ENCODE assay signal across 14 cellular contexts in the genomic region with DNA sequence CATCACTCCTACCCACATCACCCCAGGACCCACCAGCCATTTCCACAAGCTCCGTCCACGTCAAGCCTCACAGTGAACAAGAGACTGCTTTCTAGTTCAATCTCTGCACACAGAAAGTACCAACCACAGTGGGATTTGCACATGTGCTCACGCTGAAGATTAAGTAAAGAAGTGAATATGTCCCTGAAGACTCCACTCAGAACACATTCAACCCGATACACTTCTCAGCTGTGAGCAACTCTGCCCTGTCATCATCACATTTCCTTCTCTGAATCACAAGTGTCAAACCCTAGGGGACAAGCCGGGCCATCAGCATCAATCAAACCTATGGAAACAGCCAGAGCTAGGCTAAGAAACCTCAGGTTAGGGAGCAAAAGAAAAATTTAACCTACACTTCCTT. TPM values are rescaled to one million over a fixed set of nuclear protein-coding genes. Genes with fewer than 3 reads are reported as not detected.
DNase-seq lines count a peak whose midpoint lies in the region; ATAC-seq, FAIRE-seq and TF ChIP-seq lines count a peak whose summit lies in the region.
"Had no signal": no experiment of that assay in that cellular context is flagged by ENCODE, and none has a peak within 500 bp of the region (broad histone marks: within the 10 kb centered on the region; RNA-seq: fewer than 3 reads in every experiment).

No MANE protein-coding gene starts in this region.

- H3K4me3 Mint-ChIP-seq in T-helper 17 cell: peak overlapping the region; percentile 99
- no peak overlapping the region for H3K4me3 Mint-ChIP-seq in dendritic cell treated with granulocyte-macrophage colony-stimulating factor and Interleukin-4, amounts not matched to agents 40 ng/mL and 50 ng/mL, for 4 days

- no peak for ATAC-seq in T-helper 17 cell
- no peak for ATAC-seq in gastrocnemius medialis
- ATAC-seq in HG03045 (IDR thresholded peaks at IDR 0.05; ENCODE audit: unreplicated experiment): no peak
- ATAC-seq: upper lobe of right lung had no signal

- no peaks in the 10 kb centered on the region for H3K36me3 Mint-ChIP-seq in T-helper 17 cell (ENCODE audit: low read depth)
- peaks cover 23% of the 10 kb centered on the region for H3K36me3 Mint-ChIP-seq in dendritic cell treated with granulocyte-macrophage colony-stimulating factor and Interleukin-4, amounts not matched to agents 40 ng/mL and 50 ng/mL, for 4 days (ENCODE audit: low read depth)

- H3K4me1 Mint-ChIP-seq in T-helper 17 cell: peaks cover 51% of the 10 kb centered on the region
- peaks cover 69% of the 10 kb centered on the region for H3K4me1 Mint-ChIP-seq in dendritic cell treated with granulocyte-macrophage colony-stimulating factor and Interleukin-4, amounts not matched to agents 40 ng/mL and 50 ng/mL, for 4 days (ENCODE audit: low read depth)

- no peaks in the 10 kb centered on the region for H3K9me3 Mint-ChIP-seq in dendritic cell treated with granulocyte-macrophage colony-stimulating factor and Interleukin-4, amounts not matched to agents 40 ng/mL and 50 ng/mL, for 4 days

- no peak for TF ChIP-seq POLR2A in gastrocnemius medialis (IDR thresholded peaks at IDR 0.05)

- in situ Hi-C loops in gastrocnemius medialis (cut with MboI; ENCODE audit: low sequenced_read_pairs in 4 of 4): no loop called here

- H3K36me3 ChIP-seq in gastrocnemius medialis: no peaks in the 10 kb centered on the region
- H3K36me3 ChIP-seq: brain microvascular endothelial cell, upper lobe of right lung had no signal

- peak; percentile 21 for FAIRE-seq in GM19239 (lab: Jason Lieb, UNC)
- FAIRE-seq: GM18507 had no signal

- intact Hi-C loops in dendritic cell treated with granulocyte-macrophage colony-stimulating factor and Interleukin-4, amounts not matched to agents 40 ng/mL and 50 ng/mL, for 4 days (cut with micrococcal nuclease): no loop called here
- intact Hi-C loops in gastrocnemius medialis (cut with DNase I; ENCODE audit: low total_unique reads): loop anchor here (5.0 kb wide), 3 partner anchors 63 to 208 kb away; a partner anchor contains a TSS

- peaks cover 58 to 63% of the 10 kb centered on the region in 2 donors for H3K4me1 ChIP-seq in gastrocnemius medialis

- H3K9me3 ChIP-seq in T-helper 17 cell (ENCODE audit: control insufficient read depth, low read length, poor library complexity, severe bottlenecking) (no peaks in the 10 kb centered on the region), gastrocnemius medialis (no peaks in the 10 kb centered on the region)
- H3K9me3 ChIP-seq: esophagus muscularis mucosa, upper lobe of right lung had no signal

- DNase-seq in GM19239 (ENCODE audit: insufficient read length, low spot score) (no peak), T-helper 17 cell (no peak), gastrocnemius medialis (no peak), HuH-7.5 (ENCODE audit: low spot score) (no peak), DMS79 treated with DMSO at 0.1 percent for 48 hours (lab: John Stamatoyannopoulos, UW) (no peak), SW 1271 (lab: John Stamatoyannopoulos, UW) (no peak)
- DNase-seq: brain microvascular endothelial cell, DMS79, NCI-H187 treated with DMSO at 0.1 percent for 48 hours, upper lobe of right lung had no signal

- peak overlapping the region; percentile 98 for H3K27ac Mint-ChIP-seq in T-helper 17 cell
- peak overlapping the region; percentile 84 for H3K27ac Mint-ChIP-seq in dendritic cell treated with granulocyte-macrophage colony-stimulating factor and Interleukin-4, amounts not matched to agents 40 ng/mL and 50 ng/mL, for 4 days

- no peaks in the 10 kb centered on the region for H3K27me3 ChIP-seq in gastrocnemius medialis
- H3K27me3 ChIP-seq: brain microvascular endothelial cell, esophagus muscularis mucosa, upper lobe of right lung had no signal

- no peak overlapping the region for H3K4me3 ChIP-seq in gastrocnemius medialis

- peak overlapping the region; percentile 77 to 85 (median 82) for H3K27ac ChIP-seq in gastrocnemius medialis
- H3K27ac ChIP-seq: brain microvascular endothelial cell had no signal

- TF ChIP-seq CTCF in gastrocnemius medialis (IDR thresholded peaks at IDR 0.05 in 4 of 5, conservative IDR thresholded peaks at IDR 0.05 in 1 of 5): no peak

- no peaks in the 10 kb centered on the region for H3K27me3 Mint-ChIP-seq in T-helper 17 cell
- no peaks in the 10 kb centered on the region for H3K27me3 Mint-ChIP-seq in dendritic cell treated with granulocyte-macrophage colony-stimulating factor and Interleukin-4, amounts not matched to agents 40 ng/mL and 50 ng/mL, for 4 days

RNA-seq across cellular contexts. Expression of a gene that starts 1.9 kb away (rescaled TPM):
- total RNA-seq in T-helper 17 cell: 10 to 100 TPM; 41.1 to 42.6 TPM
- total RNA-seq in gastrocnemius medialis: 10 to 100 TPM; 20.6 to 64.6 (median 27.8) TPM
